In the genomic region with DNA sequence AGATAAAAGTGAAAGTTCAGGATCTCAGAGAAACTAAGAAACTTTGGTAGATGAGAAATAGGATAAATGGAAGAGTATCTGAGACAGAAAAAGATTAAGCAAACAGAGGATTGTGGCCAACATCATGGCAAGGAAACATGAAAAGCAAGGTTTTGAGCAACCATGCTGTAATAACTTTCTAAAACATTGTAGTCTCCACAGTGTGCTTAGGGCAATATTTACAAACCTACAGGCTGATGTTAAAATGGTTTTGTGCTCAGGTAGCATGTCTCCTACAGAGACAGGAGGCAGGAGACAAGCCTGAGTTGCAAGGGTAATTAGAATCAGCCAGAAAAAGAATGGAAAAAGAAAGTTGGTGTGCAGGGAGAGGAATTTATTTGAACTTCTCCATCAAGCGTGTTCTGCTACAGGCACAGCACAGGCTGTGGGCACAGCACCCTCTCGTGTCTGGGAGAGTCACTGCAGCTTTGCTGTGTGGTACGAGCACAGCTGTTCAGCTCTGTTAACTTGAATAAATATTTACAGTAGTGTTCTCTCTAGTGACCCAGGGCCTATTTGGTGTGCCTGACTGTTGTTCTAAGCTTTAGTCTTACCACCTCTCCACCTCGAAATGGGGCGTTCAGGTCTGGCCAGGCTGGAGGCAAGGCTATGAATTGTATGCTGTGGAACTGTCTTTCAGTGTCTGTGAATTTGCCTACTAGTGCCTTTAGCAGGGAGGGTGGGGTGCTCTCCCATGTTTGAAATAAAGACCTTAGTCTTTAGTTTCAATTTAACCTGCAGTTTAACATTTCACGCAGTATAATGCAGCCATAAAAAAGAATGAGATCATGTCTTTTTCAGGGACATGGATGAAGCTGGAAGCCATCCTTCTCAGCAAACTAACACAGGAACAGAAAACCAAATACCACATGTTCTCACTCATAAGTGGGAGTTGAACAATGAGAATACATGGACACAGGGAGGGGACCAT, we compare ENCODE assay signal across 8 cellular contexts. TPM values are rescaled to one million over a fixed set of nuclear protein-coding genes. Genes with fewer than 3 reads are reported as not detected.
DNase-seq lines count a peak whose midpoint lies in the region; ATAC-seq and TF ChIP-seq lines count a peak whose summit lies in the region.
"Not testable (repeated sequence)": the region's sequence is repeated elsewhere in the genome, so short reads cannot be mapped to it uniquely, and the experiment has no call there.

No MANE protein-coding gene starts in this region.

- H3K4me3 Mint-ChIP-seq in activated T-helper 1 cell treated with anti-CD3 and anti-CD28 coated beads, Interleukin-12 subunit alpha, Interleukin-12 subunit beta, Interleukin-2, Interleukin-4 antibody, amounts not matched to agents 30 ng/mL and 10 ng/mL and 1 ng/mL, durations not matched to agents 14 hours and 24 hours and 36 hours, result not testable (repeated sequence)
- peak overlapping the region; percentile 84 for H3K4me3 Mint-ChIP-seq in natural killer cell treated with Interleukin-12 subunit alpha and Interleukin-12 subunit beta and Interleukin-15 and Interleukin-18, amount 100 ng/mL, for 72 hours

- H3K27ac ChIP-seq in DND-41 (ENCODE audit: low read length), result not testable (repeated sequence)

- intact Hi-C loops in activated T-helper 1 cell treated with anti-CD3 and anti-CD28 coated beads, Interleukin-12 subunit alpha, Interleukin-12 subunit beta, Interleukin-2, Interleukin-4 antibody, amounts not matched to agents 30 ng/mL and 10 ng/mL and 1 ng/mL, durations not matched to agents 14 hours and 24 hours and 36 hours (cut with micrococcal nuclease), result loop anchor here (1.0 to 5.0 kb wide), 4 partner anchors 69 to 458 kb away; no protein-coding TSS in a partner anchor

- H3K36me3 Mint-ChIP-seq in activated T-helper 1 cell treated with anti-CD3 and anti-CD28 coated beads, Interleukin-12 subunit alpha, Interleukin-12 subunit beta, Interleukin-2, Interleukin-4 antibody, amounts not matched to agents 30 ng/mL and 10 ng/mL and 1 ng/mL, durations not matched to agents 14 hours and 24 hours and 36 hours (ENCODE audit: low read depth); natural killer cell treated with Interleukin-12 subunit alpha and Interleukin-12 subunit beta and Interleukin-15 and Interleukin-18, amount 100 ng/mL, for 72 hours: not testable (repeated sequence)

- peak; percentile 84 for ATAC-seq in DND-41 (ENCODE audit: insufficient read depth, low read depth)
- ATAC-seq in natural killer cell treated with Interleukin-12 subunit alpha and Interleukin-12 subunit beta and Interleukin-15 and Interleukin-18, amount 100 ng/mL, for 72 hours, result peak; percentile 83 to 86

- H3K27me3 ChIP-seq in DND-41 (ENCODE audit: insufficient read depth, low read length, poor library complexity); HAP-1 (ENCODE audit: low read depth): not testable (repeated sequence)

- H3K36me3 ChIP-seq in DND-41 (ENCODE audit: insufficient read depth, low read length), result peaks cover 15% of the 10 kb centered on the region; the same call in 1 of the 2 replicates
- H3K36me3 ChIP-seq in HAP-1 (replicated peaks), result not testable (repeated sequence)

- DNase-seq in DND-41 (peak; percentile 62), HAP-1 (ENCODE audit: low spot score in 2 of 2) (peak; percentile 62 to 81), NAMALWA (ENCODE audit: low spot score) (peak; percentile 81), SIG-M5 (lab: John Stamatoyannopoulos, UW) (peak; percentile 4), fibroblast of gingiva (ENCODE audit: low read depth) (peak; percentile 63)
- peak; percentile 52 for DNase-seq in activated T-helper 1 cell treated with anti-CD3 and anti-CD28 coated beads, Interleukin-12 subunit alpha, Interleukin-12 subunit beta, Interleukin-2, Interleukin-4 antibody, amounts not matched to agents 30 ng/mL and 10 ng/mL and 1 ng/mL, durations not matched to agents 14 hours and 24 hours and 36 hours (ENCODE audit: low spot score)
- DNase-seq in natural killer cell treated with Interleukin-12 subunit alpha and Interleukin-12 subunit beta and Interleukin-15 and Interleukin-18, amount 100 ng/mL, for 72 hours (ENCODE audit: low spot score), result not testable (repeated sequence)
- DNase-seq in stimulated activated CD8-positive, alpha-beta memory T cell treated with anti-CD3 and anti-CD28 coated beads, Interleukin-7, amount 100 ng/mL, for 4 hours (ENCODE audit: low read depth in 2 of 2), result peak; percentile 47 to 50

- not testable (repeated sequence) for H3K79me2 ChIP-seq in DND-41 (ENCODE audit: insufficient read depth, low read length)

- H2AFZ ChIP-seq in DND-41 (ENCODE audit: low read depth, low read length), result not testable (repeated sequence)

- not testable (repeated sequence) for H3K4me1 ChIP-seq in DND-41 (ENCODE audit: insufficient read depth, low read length); HAP-1

- not testable (repeated sequence) for H3K4me3 ChIP-seq in DND-41 (ENCODE audit: low read depth in 1 of 2, low read length in 2 of 2); HAP-1

- in situ Hi-C loops in HAP-1 (cut with MboI; ENCODE audit: low sequenced_read_pairs), result loop anchor here (5.0 kb wide), 1 partner anchor 65 kb away; no protein-coding TSS in a partner anchor

- H3K9me3 Mint-ChIP-seq in activated T-helper 1 cell treated with anti-CD3 and anti-CD28 coated beads, Interleukin-12 subunit alpha, Interleukin-12 subunit beta, Interleukin-2, Interleukin-4 antibody, amounts not matched to agents 30 ng/mL and 10 ng/mL and 1 ng/mL, durations not matched to agents 14 hours and 24 hours and 36 hours; natural killer cell treated with Interleukin-12 subunit alpha and Interleukin-12 subunit beta and Interleukin-15 and Interleukin-18, amount 100 ng/mL, for 72 hours: not testable (repeated sequence)

- peak; percentile 75 for TF ChIP-seq CTCF in DND-41 (IDR thresholded peaks at IDR 0.05; ENCODE audit: borderline replicate concordance, extremely low read depth, low read length, poor library complexity, severe bottlenecking)

- not testable (repeated sequence) for H3K4me2 ChIP-seq in DND-41 (ENCODE audit: insufficient read depth, low read length)

- not testable (repeated sequence) for H3K27me3 Mint-ChIP-seq in activated T-helper 1 cell treated with anti-CD3 and anti-CD28 coated beads, Interleukin-12 subunit alpha, Interleukin-12 subunit beta, Interleukin-2, Interleukin-4 antibody, amounts not matched to agents 30 ng/mL and 10 ng/mL and 1 ng/mL, durations not matched to agents 14 hours and 24 hours and 36 hours (ENCODE audit: insufficient read depth); natural killer cell treated with Interleukin-12 subunit alpha and Interleukin-12 subunit beta and Interleukin-15 and Interleukin-18, amount 100 ng/mL, for 72 hours

- not testable (repeated sequence) for H3K9ac ChIP-seq in DND-41 (ENCODE audit: low read depth, low read length)

- H4K20me1 ChIP-seq in DND-41 (ENCODE audit: insufficient read depth, low read length), result not testable (repeated sequence)

- H3K4me1 Mint-ChIP-seq in activated T-helper 1 cell treated with anti-CD3 and anti-CD28 coated beads, Interleukin-12 subunit alpha, Interleukin-12 subunit beta, Interleukin-2, Interleukin-4 antibody, amounts not matched to agents 30 ng/mL and 10 ng/mL and 1 ng/mL, durations not matched to agents 14 hours and 24 hours and 36 hours (ENCODE audit: low read depth), result peaks cover 11% of the 10 kb centered on the region
- peaks cover 15 to 17% of the 10 kb centered on the region in 2 donors for H3K4me1 Mint-ChIP-seq in natural killer cell treated with Interleukin-12 subunit alpha and Interleukin-12 subunit beta and Interleukin-15 and Interleukin-18, amount 100 ng/mL, for 72 hours (ENCODE audit: low read depth in 2 of 2)

- H3K27ac Mint-ChIP-seq in activated T-helper 1 cell treated with anti-CD3 and anti-CD28 coated beads, Interleukin-12 subunit alpha, Interleukin-12 subunit beta, Interleukin-2, Interleukin-4 antibody, amounts not matched to agents 30 ng/mL and 10 ng/mL and 1 ng/mL, durations not matched to agents 14 hours and 24 hours and 36 hours, result not testable (repeated sequence)
- H3K27ac Mint-ChIP-seq in natural killer cell treated with Interleukin-12 subunit alpha and Interleukin-12 subunit beta and Interleukin-15 and Interleukin-18, amount 100 ng/mL, for 72 hours, result peak overlapping the region in 1 of 2 donors; percentile 6

- not testable (repeated sequence) for H3K9me3 ChIP-seq in DND-41 (ENCODE audit: insufficient read depth, low read length, severe bottlenecking); HAP-1

RNA-seq across cellular contexts. Expression of a gene that starts 14.1 kb away (rescaled TPM):
- total RNA-seq in activated T-helper 1 cell treated with anti-CD3 and anti-CD28 coated beads, Interleukin-12 subunit alpha, Interleukin-12 subunit beta, Interleukin-2, Interleukin-4 antibody, amounts not matched to agents 30 ng/mL and 10 ng/mL and 1 ng/mL, durations not matched to agents 14 hours and 24 hours and 36 hours, result 19.9 and 21.5 TPM in 2 replicates
- 10 to 100 TPM in 1 of 2 donors, 1 to 10 TPM in 1; 3.8 to 12.7 TPM for total RNA-seq in natural killer cell treated with Interleukin-12 subunit alpha and Interleukin-12 subunit beta and Interleukin-15 and Interleukin-18, amount 100 ng/mL, for 72 hours
